ENCODE assay signal across 4 cellular contexts in genomic region chr22:22260586-22260985, GRCh38. TPM values are rescaled to one million over a fixed set of nuclear protein-coding genes. Genes with fewer than 3 reads are reported as not detected.
"Had no signal": no experiment of that assay in that cellular context is flagged by ENCODE, and none has a peak within 500 bp of the region (broad histone marks: within the 10 kb centered on the region; RNA-seq: fewer than 3 reads in every experiment).

No MANE protein-coding gene starts in this region.

RNA-seq across cellular contexts. Expression of gene VPREB1, which starts 16.0 kb away (rescaled TPM):
- total RNA-seq: LHCN-M2, M059J, MCF 10A, NCI-H460 had no signal
